ENCODE assay signal across 8 cellular contexts in the genomic region with DNA sequence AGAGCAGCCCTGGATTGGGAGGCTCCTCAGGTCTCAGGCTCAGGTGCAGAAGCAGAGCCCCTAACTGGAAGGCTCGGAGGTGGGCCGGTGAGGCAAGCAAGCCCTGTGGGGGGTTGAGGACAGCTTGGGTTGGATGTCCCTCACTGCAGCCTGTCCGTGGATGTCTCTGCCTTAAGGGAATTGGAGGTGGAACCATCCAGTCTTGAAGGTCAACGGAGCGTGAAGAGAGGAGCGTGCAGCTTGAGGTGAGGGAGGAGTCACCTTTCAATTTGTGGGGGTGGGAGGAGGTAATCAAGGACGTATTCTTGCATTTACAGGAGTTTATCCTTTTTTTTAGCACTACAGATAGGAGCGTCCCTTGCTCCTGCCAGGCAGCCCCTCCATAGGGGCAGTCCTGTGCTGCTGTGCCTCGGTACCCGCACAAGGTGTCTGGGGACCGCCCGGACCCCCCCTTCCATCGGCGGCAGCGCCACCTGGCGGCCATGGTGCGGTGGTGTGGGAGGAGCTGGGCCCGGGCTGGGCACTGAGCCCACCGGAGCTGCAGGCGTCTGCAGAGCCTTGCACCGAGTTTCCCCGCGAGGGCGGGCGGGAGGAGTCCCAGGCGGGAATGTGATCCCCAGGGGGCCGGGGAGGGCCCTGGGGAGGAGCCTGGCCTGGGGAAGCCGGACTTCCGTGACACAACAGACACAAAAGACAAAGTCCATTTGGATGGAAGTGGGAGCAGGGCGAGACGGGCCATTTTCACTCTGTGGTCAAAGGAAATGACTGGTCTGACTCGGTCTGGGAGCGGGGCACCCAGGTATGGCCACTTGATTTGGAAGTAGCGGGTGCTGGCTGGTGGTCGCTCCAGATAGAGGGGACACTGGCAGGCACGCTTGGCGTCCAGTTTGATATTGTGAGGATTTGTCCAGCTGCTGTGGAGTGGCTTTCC. TPM values are rescaled to one million over a fixed set of nuclear protein-coding genes. Genes with fewer than 3 reads are reported as not detected.
DNase-seq lines count a peak whose midpoint lies in the region; ATAC-seq, FAIRE-seq and TF ChIP-seq lines count a peak whose summit lies in the region.

No MANE protein-coding gene starts in this region.

- H3K9me3 ChIP-seq in BE2C: no peaks in the 10 kb centered on the region

- H3K36me3 Mint-ChIP-seq in activated B cell treated with CpG ODN at 0.5 μM for 24 hours (ENCODE audit: low read depth): no peaks in the 10 kb centered on the region

- no peaks in the 10 kb centered on the region for H3K9me3 Mint-ChIP-seq in activated B cell treated with CpG ODN at 0.5 μM for 24 hours

- H3K27me3 ChIP-seq in BE2C (peaks cover 18% of the 10 kb centered on the region), bronchial epithelial cell (ENCODE audit: control insufficient read depth, insufficient read depth, low read length) (peaks cover 24% of the 10 kb centered on the region)

- CTCF ChIA-PET in activated B cell treated with CpG ODN at 0.5 μM for 24 hours (lab: Charles Lee): interaction anchor here (0.6 to 4.7 kb wide), 18 partner anchors 10 to 166 kb away, joined by 3 to 59 read pairs (median 4); a partner anchor contains a TSS

- ATAC-seq in activated B cell treated with CpG ODN at 0.5 μM for 24 hours (ENCODE audit: low read depth): peak; percentile 69
- ATAC-seq in GM18519 (IDR thresholded peaks at IDR 0.05; ENCODE audit: low FRiP score, unreplicated experiment): no peak

- H3K27me3 Mint-ChIP-seq in activated B cell treated with CpG ODN at 0.5 μM for 24 hours: peaks cover 48% of the 10 kb centered on the region

- peaks cover 8% of the 10 kb centered on the region for H3K4me1 ChIP-seq in BE2C

- H3K4me3 Mint-ChIP-seq in activated B cell treated with CpG ODN at 0.5 μM for 24 hours: peak overlapping the region; percentile 79

- peak; percentile 89 for DNase-seq in BE2C
- DNase-seq in GM20000 (ENCODE audit: low spot score): peak; percentile 92
- DNase-seq in NCI-H1694 (lab: John Stamatoyannopoulos, UW): peak; percentile 25
- DNase-seq in activated B cell treated with CpG ODN at 0.5 μM for 24 hours: peak; percentile 78
- DNase-seq in bronchial epithelial cell (ENCODE audit: low read depth): peak; percentile 15
- peak; percentile 88 for DNase-seq in iris pigment epithelial cell (ENCODE audit: low read depth)
- DNase-seq in stimulated activated CD4-positive, alpha-beta T cell treated with anti-CD3 and anti-CD28 coated beads, Interleukin-12 subunit alpha, Interleukin-12 subunit beta, amount 100 ng/mL, for 24 hours (ENCODE audit: low read depth in 2 of 2): peak; percentile 47 to 64

- H3K27ac Mint-ChIP-seq in activated B cell treated with CpG ODN at 0.5 μM for 24 hours: no peak overlapping the region

- intact Hi-C loops in activated B cell treated with CpG ODN at 0.5 μM for 24 hours (cut with micrococcal nuclease): loop anchor here (1.0 to 10.0 kb wide), 5 partner anchors 15 to 353 kb away; a partner anchor contains a TSS

- H3K4me3 ChIP-seq in BE2C (ENCODE audit: low read depth, low read length) (peak overlapping the region; percentile 58), bronchial epithelial cell (ENCODE audit: low read depth, low read length) (peak overlapping the region; percentile 34)

- H3K36me3 ChIP-seq in BE2C (no peaks in the 10 kb centered on the region), bronchial epithelial cell (ENCODE audit: control insufficient read depth, insufficient read depth, low read length) (no peaks in the 10 kb centered on the region)

- peaks cover 46% of the 10 kb centered on the region for H3K4me1 Mint-ChIP-seq in activated B cell treated with CpG ODN at 0.5 μM for 24 hours

- POLR2A ChIA-PET in activated B cell treated with CpG ODN at 0.5 μM for 24 hours (lab: Charles Lee): interaction anchor here (0.5 to 1.6 kb wide), 5 partner anchors 19 to 166 kb away, joined by 3 to 9 read pairs (median 4); a partner anchor contains a TSS

- no peak for FAIRE-seq in bronchial epithelial cell (lab: Jason Lieb, UNC)

- TF ChIP-seq CTCF in BE2C (IDR thresholded peaks at IDR 0.05; ENCODE audit: low read depth, low read length) (peak; percentile 92), GM20000 (IDR thresholded peaks at IDR 0.05; ENCODE audit: extremely low read depth, missing control alignments) (peak; percentile 95), activated B cell treated with CpG ODN at 0.5 μM for 24 hours (IDR thresholded peaks at IDR 0.05) (peak; percentile 97), bronchial epithelial cell (IDR thresholded peaks at IDR 0.05; ENCODE audit: insufficient read depth, low read length, severe bottlenecking) (peak; percentile 90)

RNA-seq across cellular contexts. Expression of a gene that starts 0.9 kb away (rescaled TPM):
- 1.3 TPM for polyA plus RNA-seq in BE2C (2012; ENCODE audit: insufficient read depth, insufficient read length, low read depth)
- total RNA-seq in activated B cell treated with CpG ODN at 0.5 μM for 24 hours (not detected in 2 replicates), bronchial epithelial cell (0.13 and 0.26 TPM in 2 replicates)

RNA-seq across cellular contexts. Expression of a gene that starts 10.6 kb away (rescaled TPM):
- polyA plus RNA-seq in BE2C (2012; ENCODE audit: insufficient read depth, insufficient read length, low read depth): 4.9 TPM
- not detected in 2 replicates for total RNA-seq in activated B cell treated with CpG ODN at 0.5 μM for 24 hours
- total RNA-seq in bronchial epithelial cell: 0.13 TPM in 1 of 2 replicates, not detected in the other

RNA-seq across cellular contexts. Expression of a gene that starts 19.7 kb away (rescaled TPM):
- polyA plus RNA-seq in BE2C (2012; ENCODE audit: insufficient read depth, insufficient read length, low read depth): 33.0 TPM
- total RNA-seq in activated B cell treated with CpG ODN at 0.5 μM for 24 hours (18.9 and 22.2 TPM in 2 replicates), bronchial epithelial cell (21.3 and 33.4 TPM in 2 replicates)

RNA-seq across cellular contexts. Expression of a gene that starts 24.5 kb away (rescaled TPM):
- 24.6 TPM for polyA plus RNA-seq in BE2C (2012; ENCODE audit: insufficient read depth, insufficient read length, low read depth)
- 2.0 and 3.1 TPM in 2 replicates for total RNA-seq in activated B cell treated with CpG ODN at 0.5 μM for 24 hours
- 2.6 and 5.2 TPM in 2 replicates for total RNA-seq in bronchial epithelial cell

RNA-seq across cellular contexts. Expression of a gene that starts 52.6 kb away (rescaled TPM):
- polyA plus RNA-seq in BE2C (2012; ENCODE audit: insufficient read depth, insufficient read length, low read depth): 1,275 TPM
- total RNA-seq in activated B cell treated with CpG ODN at 0.5 μM for 24 hours (not detected in 2 replicates), bronchial epithelial cell (0.26 and 0.51 TPM in 2 replicates)

Comparison
In these comparisons a context has a peak if more than half of its experiments do, and no peak if none do; other contexts are left out.
1. DNase-seq: peak in every context shown above with its lines; median percentile 92 in GM20000; 89 in BE2C; 88 in iris pigment epithelial cell; 78 in activated B cell treated with CpG ODN at 0.5 μM for 24 hours; 56 in stimulated activated CD4-positive, alpha-beta T cell treated with anti-CD3 and anti-CD28 coated beads, Interleukin-12 subunit alpha, Interleukin-12 subunit beta, amount 100 ng/mL, for 24 hours; 25 in NCI-H1694; 15 in bronchial epithelial cell.